ENCODE assay signal across 33 cellular contexts in genomic region chr7:67690700-67691099, GRCh38.
DNase-seq lines count a peak whose midpoint lies in the region; ATAC-seq and TF ChIP-seq lines count a peak whose summit lies in the region.
"Had no signal": no experiment of that assay in that cellular context is flagged by ENCODE, and none has a peak within 500 bp of the region (broad histone marks: within the 10 kb centered on the region; RNA-seq: fewer than 3 reads in every experiment).

No MANE protein-coding gene starts in this region.

- no peak overlapping the region for H3K23ac ChIP-seq in trophoblast cell (ENCODE audit: low read length)

- TF ChIP-seq CTCF in VCaP (conservative IDR thresholded peaks at IDR 0.05) (no peak), body of pancreas (IDR thresholded peaks at IDR 0.05) (no peak)

- peaks cover 0 to 6% (median 0%) of the 10 kb centered on the region in 5 donors for H3K27me3 Mint-ChIP-seq in naive thymus-derived CD4-positive, alpha-beta T cell
- H3K27me3 Mint-ChIP-seq: B cell; CD4-positive, alpha-beta memory T cell; CD4-positive, alpha-beta T cell; CD4-positive, CD25-positive, alpha-beta regulatory T cell; CD8-positive, alpha-beta memory T cell had no signal

- no peak overlapping the region for H3K4me3 Mint-ChIP-seq in naive thymus-derived CD4-positive, alpha-beta T cell
- H3K4me3 Mint-ChIP-seq: B cell; CD14-positive monocyte; CD4-positive, alpha-beta memory T cell; CD4-positive, alpha-beta T cell; CD4-positive, CD25-positive, alpha-beta regulatory T cell; CD8-positive, alpha-beta memory T cell; CD8-positive, alpha-beta T cell had no signal

- H2AFZ ChIP-seq in trophoblast cell (ENCODE audit: insufficient read depth, low read length, poor library complexity), result no peak overlapping the region

- no peaks in the 10 kb centered on the region for H3K36me3 Mint-ChIP-seq in naive thymus-derived CD4-positive, alpha-beta T cell
- H3K36me3 Mint-ChIP-seq: CD14-positive monocyte; CD4-positive, alpha-beta memory T cell; CD4-positive, CD25-positive, alpha-beta regulatory T cell; CD8-positive, alpha-beta memory T cell; CD8-positive, alpha-beta T cell had no signal

- H3K27me3 ChIP-seq in body of pancreas (no peaks in the 10 kb centered on the region), trophoblast cell (ENCODE audit: insufficient read depth, low read length) (no peaks in the 10 kb centered on the region)
- no peaks in the 10 kb centered on the region for H3K27me3 ChIP-seq in naive thymus-derived CD4-positive, alpha-beta T cell (ENCODE audit: control insufficient read depth in 2 of 2, insufficient read depth in 2 of 2, low read length in 2 of 2)
- H3K27me3 ChIP-seq: BE2C; BLaER1; BLaER1 treated with 17β-estradiol and CSF1 and Interleukin-3, amounts not matched to agents 10 nM and 100 nM had no signal

- H3K9me3 Mint-ChIP-seq in naive thymus-derived CD4-positive, alpha-beta T cell, result peaks cover 0 to 28% (median 9%) of the 10 kb centered on the region in 11 donors

- H2BK5ac ChIP-seq in trophoblast cell (ENCODE audit: low read depth, low read length, poor library complexity), result no peak overlapping the region

- no peak overlapping the region for H4K12ac ChIP-seq in trophoblast cell (ENCODE audit: low read depth, low read length)

- intact Hi-C loops in body of pancreas (cut with DNase I), result no loop called here
- intact Hi-C loops in naive thymus-derived CD4-positive, alpha-beta T cell (cut with micrococcal nuclease), result no loop called here

- peak overlapping the region; percentile 44 for H3K4me2 ChIP-seq in trophoblast cell (ENCODE audit: low read length)
- H3K4me2 ChIP-seq: A549; BLaER1; BLaER1 treated with 17β-estradiol and CSF1 and Interleukin-3, amounts not matched to agents 10 nM and 100 nM had no signal

- H3K18ac ChIP-seq in trophoblast cell (ENCODE audit: low read length), result no peak overlapping the region

- no peak overlapping the region for H3K14ac ChIP-seq in trophoblast cell (ENCODE audit: low read length)

- no peak for ATAC-seq in body of pancreas
- peak; percentile 24 for ATAC-seq in left lobe of liver
- ATAC-seq in GM19351 (IDR thresholded peaks at IDR 0.05; ENCODE audit: unreplicated experiment), result no peak
- ATAC-seq in naive thymus-derived CD4-positive, alpha-beta T cell, result no peak
- ATAC-seq: A549; CD8-positive, alpha-beta T cell had no signal

- no peaks in the 10 kb centered on the region for H3K9me3 ChIP-seq in body of pancreas
- no peaks in the 10 kb centered on the region for H3K9me3 ChIP-seq in trophoblast cell (ENCODE audit: insufficient read depth, low read depth, low read length)
- no peaks in the 10 kb centered on the region for H3K9me3 ChIP-seq in naive thymus-derived CD4-positive, alpha-beta T cell (ENCODE audit: control insufficient read depth in 2 of 3, low read length in 3 of 3)
- H3K9me3 ChIP-seq: A549, BE2C, BLaER1, Caco-2 had no signal

- H3K4me3 ChIP-seq in body of pancreas (no peak overlapping the region), trophoblast cell (ENCODE audit: low read depth, low read length) (no peak overlapping the region)
- no peak overlapping the region for H3K4me3 ChIP-seq in naive thymus-derived CD4-positive, alpha-beta T cell (ENCODE audit: low read length)
- H3K4me3 ChIP-seq: A549; BLaER1; BLaER1 treated with 17β-estradiol and CSF1 and Interleukin-3, amounts not matched to agents 10 nM and 100 nM had no signal

- no peak overlapping the region for H2BK12ac ChIP-seq in trophoblast cell (ENCODE audit: low read length)

- POLR2A ChIA-PET in naive thymus-derived CD4-positive, alpha-beta T cell (lab: Charles Lee), result no interaction called here

- H3K27ac ChIP-seq in VCaP, result peak overlapping the region; percentile 83
- H3K27ac ChIP-seq in body of pancreas, result peak overlapping the region in 1 of 4 donors; percentile 17
- peak overlapping the region; percentile 81 for H3K27ac ChIP-seq in trophoblast cell (ENCODE audit: low read depth, low read length)
- H3K27ac ChIP-seq in naive thymus-derived CD4-positive, alpha-beta T cell (ENCODE audit: low read depth, low read length), result no peak overlapping the region
- H3K27ac ChIP-seq: 22Rv1; A549; BLaER1; BLaER1 treated with 17β-estradiol and CSF1 and Interleukin-3, amounts not matched to agents 10 nM and 100 nM; C4-2B had no signal

- no peak overlapping the region for H4K91ac ChIP-seq in trophoblast cell (ENCODE audit: low read depth, low read length)

- peaks cover 4% of the 10 kb centered on the region for H3K4me1 ChIP-seq in body of pancreas
- H3K4me1 ChIP-seq in trophoblast cell (ENCODE audit: control insufficient read depth in 1 of 2, insufficient read depth in 2 of 2, low read length in 2 of 2), result peaks cover 2 to 3% of the 10 kb centered on the region in 2 experiments
- no peaks in the 10 kb centered on the region for H3K4me1 ChIP-seq in naive thymus-derived CD4-positive, alpha-beta T cell (ENCODE audit: control insufficient read depth in 2 of 2, insufficient read depth in 2 of 2, low read length in 2 of 2)
- H3K4me1 ChIP-seq: BE2C; BLaER1; BLaER1 treated with 17β-estradiol and CSF1 and Interleukin-3, amounts not matched to agents 10 nM and 100 nM; Caco-2 had no signal

- CTCF ChIA-PET in naive thymus-derived CD4-positive, alpha-beta T cell (lab: Charles Lee), result no interaction called here

- H3K4ac ChIP-seq in trophoblast cell (ENCODE audit: low read depth, low read length), result no peak overlapping the region

- no peaks in the 10 kb centered on the region for H3K4me1 Mint-ChIP-seq in naive thymus-derived CD4-positive, alpha-beta T cell
- H3K4me1 Mint-ChIP-seq: B cell; CD14-positive monocyte; CD4-positive, alpha-beta memory T cell; CD8-positive, alpha-beta memory T cell had no signal

- H3K79me2 ChIP-seq in trophoblast cell (ENCODE audit: control insufficient read depth, insufficient read depth, low read length, poor library complexity), result no peaks in the 10 kb centered on the region

- 62 to 78% methylated on average over 1 of the region's 1 CpG for WGBS in body of pancreas, 2 donors
- no CpG with 5 or more reads among the region's 1 CpG for WGBS in trophoblast cell (ENCODE audit: extremely low coverage, insufficient coverage, insufficient read length)

- H4K8ac ChIP-seq in trophoblast cell (ENCODE audit: low read depth, low read length), result no peak overlapping the region

- H3K27ac Mint-ChIP-seq in naive thymus-derived CD4-positive, alpha-beta T cell, result no peak overlapping the region
- H3K27ac Mint-ChIP-seq: B cell; CD14-positive monocyte; CD4-positive, alpha-beta memory T cell; CD4-positive, alpha-beta T cell; CD4-positive, CD25-positive, alpha-beta regulatory T cell; CD8-positive, alpha-beta T cell had no signal

- H3K9ac ChIP-seq in trophoblast cell (ENCODE audit: low read length), result no peak overlapping the region
- H3K9ac ChIP-seq: BLaER1; BLaER1 treated with 17β-estradiol and CSF1 and Interleukin-3, amounts not matched to agents 10 nM and 100 nM had no signal

- DNase-seq in body of pancreas (peak in 3 of 4 donors; percentile 4 to 25 (median 24)), left lobe of liver (ENCODE audit: low spot score) (no peak), trophoblast cell (no peak), DMS79 (lab: John Stamatoyannopoulos, UW) (no peak), NCI-H2171 (lab: John Stamatoyannopoulos, UW) (no peak)
- DNase-seq in naive thymus-derived CD4-positive, alpha-beta T cell, result no peak
- DNase-seq: 8988T; ACHN; AML-193; BE2C; C1 segment of cervical spinal cord; Caco-2; CD4-positive, alpha-beta memory T cell; CD4-positive, alpha-beta T cell; CD4-positive, CD25-positive, alpha-beta regulatory T cell; CD8-positive, alpha-beta memory T cell; CD8-positive, alpha-beta T cell; COR-L47; DMS 273 treated with DMSO at 0.1 percent for 48 hours; DMS153; DMS53; DMS79 treated with DMSO at 0.1 percent for 48 hours; DND-41; EL had no signal

- no peaks in the 10 kb centered on the region for H3K36me3 ChIP-seq in body of pancreas (replicated peaks in 1 of 2; ENCODE audit: insufficient read depth in 1 of 2, low read depth in 2 of 2)
- H3K36me3 ChIP-seq in trophoblast cell (ENCODE audit: control insufficient read depth in 1 of 2, insufficient read depth in 2 of 2, low read length in 2 of 2), result no peaks in the 10 kb centered on the region
- H3K36me3 ChIP-seq in naive thymus-derived CD4-positive, alpha-beta T cell (ENCODE audit: control insufficient read depth in 2 of 3, insufficient read depth in 3 of 3, low read length in 3 of 3), result no peaks in the 10 kb centered on the region
- H3K36me3 ChIP-seq: BE2C; BLaER1; BLaER1 treated with 17β-estradiol and CSF1 and Interleukin-3, amounts not matched to agents 10 nM and 100 nM had no signal

- TF ChIP-seq POLR2A in body of pancreas (IDR thresholded peaks at IDR 0.05), result no peak

- peaks cover 7% of the 10 kb centered on the region for H3K79me1 ChIP-seq in trophoblast cell (ENCODE audit: low read length)

- H2BK120ac ChIP-seq in trophoblast cell (ENCODE audit: insufficient read depth, low read length, poor library complexity), result no peak overlapping the region

- no peak overlapping the region for H2AK5ac ChIP-seq in trophoblast cell (ENCODE audit: low read length)

Comparison
In these comparisons a context has a peak if more than half of its experiments do, and no peak if none do; other contexts are left out.
1. DNase-seq: peak in body of pancreas (3 of 4); none in left lobe of liver (single experiment), trophoblast cell (0 of 2), DMS79 (single experiment), naive thymus-derived CD4-positive, alpha-beta T cell (0 of 9) and NCI-H2171 (single experiment).